Comparison of ENCODE assay signal across 20 cellular contexts in the genomic region with DNA sequence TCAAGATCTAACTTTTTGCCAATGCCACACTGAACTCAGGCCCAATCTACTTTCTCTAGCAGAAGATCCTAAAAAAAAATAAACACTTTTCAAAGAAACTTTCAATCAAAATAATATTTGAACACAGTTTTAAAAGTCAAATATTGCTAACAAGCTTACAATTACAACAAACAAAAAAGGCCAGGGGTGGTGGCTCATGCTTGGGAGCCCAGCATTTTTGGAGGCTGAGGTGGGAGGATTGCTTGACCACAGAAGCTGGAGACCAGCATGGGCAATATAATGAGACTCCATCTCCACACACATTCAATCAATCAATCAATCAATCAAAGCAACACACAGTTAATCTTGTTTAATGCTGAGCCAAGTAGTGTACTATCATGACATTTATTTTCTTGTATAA.
DNase-seq lines count a peak whose midpoint lies in the region; ATAC-seq, FAIRE-seq and TF ChIP-seq lines count a peak whose summit lies in the region.
"Had no signal": no experiment of that assay in that cellular context is flagged by ENCODE, and none has a peak within 500 bp of the region (broad histone marks: within the 10 kb centered on the region; RNA-seq: fewer than 3 reads in every experiment).

No MANE protein-coding gene starts in this region.

- H4K91ac ChIP-seq in H1 (replicated peaks; ENCODE audit: insufficient read length, low read length): no peak overlapping the region

- TF ChIP-seq EP300 in H1 (IDR thresholded peaks at IDR 0.05; ENCODE audit: borderline replicate concordance in 1 of 2, low read depth in 2 of 2, low read length in 2 of 2) (no peak), esophagus muscularis mucosa (IDR thresholded peaks at IDR 0.05) (no peak)

- no peak overlapping the region for H2BK12ac ChIP-seq in H1 (ENCODE audit: low read depth, low read length)

- H3K27ac ChIP-seq in H1 (ENCODE audit: low read depth, low read length): no peak overlapping the region
- H3K27ac ChIP-seq in esophagus muscularis mucosa (replicated peaks in 1 of 4): no peak overlapping the region
- H3K27ac ChIP-seq: 22Rv1; A549; BLaER1 treated with 17β-estradiol and CSF1 and Interleukin-3, amounts not matched to agents 10 nM and 100 nM; C4-2B had no signal

- no peak overlapping the region for H3K4me2 ChIP-seq in H1 (ENCODE audit: insufficient read depth in 1 of 2, low read depth in 2 of 2, low read length in 2 of 2)
- H3K4me2 ChIP-seq: A549; BLaER1 treated with 17β-estradiol and CSF1 and Interleukin-3, amounts not matched to agents 10 nM and 100 nM had no signal

- peak overlapping the region; percentile 51 to 84 (median 64) for H3K27ac Mint-ChIP-seq in nephron
- H3K27ac Mint-ChIP-seq: B cell; CD4-positive, alpha-beta T cell; CD8-positive, alpha-beta T cell had no signal

- H2AK5ac ChIP-seq in H1 (ENCODE audit: low read depth, low read length): no peak overlapping the region

- H3K23me2 ChIP-seq in H1 (ENCODE audit: low read depth, low read length): no peaks in the 10 kb centered on the region

- H3K4me1 Mint-ChIP-seq in nephron: peaks cover 20% of the 10 kb centered on the region
- H3K4me1 Mint-ChIP-seq: B cell had no signal

- FAIRE-seq in H1 (lab: Jason Lieb, UNC): no peak
- FAIRE-seq: A549, D721Med, G401.6, GM12891 had no signal

- H3K4ac ChIP-seq in H1 (replicated peaks; ENCODE audit: insufficient read length, low read depth, low read length): no peak overlapping the region

- no peak for ATAC-seq in HG03439 (IDR thresholded peaks at IDR 0.05; ENCODE audit: unreplicated experiment)
- ATAC-seq: CD8-positive, alpha-beta T cell had no signal

- peaks cover 6% of the 10 kb centered on the region for H3K9me3 Mint-ChIP-seq in nephron
- H3K9me3 Mint-ChIP-seq: CD4-positive, alpha-beta T cell; CD8-positive, alpha-beta T cell had no signal

- intact Hi-C loops in esophagus muscularis mucosa (cut with DNase I): no loop called here

- no peak overlapping the region; the same call in 1 of the 2 replicates for H4K8ac ChIP-seq in H1 (ENCODE audit: extremely low read depth, insufficient read depth, low read length)

- TF ChIP-seq CTCF in H1 (IDR thresholded peaks at IDR 0.05; ENCODE audit: control extremely low read depth in 1 of 3, insufficient read depth in 1 of 3, low read depth in 1 of 3, low read length in 3 of 3) (no peak), esophagus muscularis mucosa (IDR thresholded peaks at IDR 0.05) (no peak), nephron (IDR thresholded peaks at IDR 0.05; ENCODE audit: unreplicated experiment in 3 of 3) (no peak)

- H3K4me3 Mint-ChIP-seq in nephron: no peak overlapping the region
- H3K4me3 Mint-ChIP-seq: B cell; CD4-positive, alpha-beta T cell; CD8-positive, alpha-beta T cell had no signal

- H3K18ac ChIP-seq in H1 (ENCODE audit: extremely low read depth, low read length): no peak overlapping the region

- no peak overlapping the region for H2BK5ac ChIP-seq in H1 (ENCODE audit: low read depth, low read length)

- H3K27me3 ChIP-seq in H1 (replicated peaks in 1 of 4; ENCODE audit: control insufficient read depth in 3 of 4, extremely low read depth in 1 of 4, insufficient read depth in 3 of 4, low read length in 3 of 4): no peaks in the 10 kb centered on the region
- H3K27me3 ChIP-seq in esophagus muscularis mucosa: peaks cover 0 to 10% (median 0%) of the 10 kb centered on the region in 4 donors
- H3K27me3 ChIP-seq: BLaER1 treated with 17β-estradiol and CSF1 and Interleukin-3, amounts not matched to agents 10 nM and 100 nM had no signal

- no peak overlapping the region for H3K56ac ChIP-seq in H1 (replicated peaks; ENCODE audit: insufficient read length, low read depth, low read length)

- H2BK20ac ChIP-seq in H1 (ENCODE audit: low read length): no peak overlapping the region

- H3K4me3 ChIP-seq in H1 (ENCODE audit: extremely low read depth in 1 of 4, insufficient read depth in 2 of 4, low read depth in 3 of 4, low read length in 4 of 4): no peak overlapping the region
- H3K4me3 ChIP-seq in esophagus muscularis mucosa: no peak overlapping the region
- H3K4me3 ChIP-seq: A549; BLaER1 treated with 17β-estradiol and CSF1 and Interleukin-3, amounts not matched to agents 10 nM and 100 nM had no signal

- H4K20me1 ChIP-seq in H1 (replicated peaks in 1 of 2; ENCODE audit: control insufficient read depth in 1 of 2, insufficient read depth in 2 of 2, low read length in 2 of 2): no peaks in the 10 kb centered on the region
- H4K20me1 ChIP-seq: BLaER1 treated with 17β-estradiol and CSF1 and Interleukin-3, amounts not matched to agents 10 nM and 100 nM had no signal

- no peaks in the 10 kb centered on the region; a peak in 1 of 7 replicates for H3K4me1 ChIP-seq in H1 (replicated peaks in 1 of 4; ENCODE audit: control insufficient read depth in 3 of 4, insufficient read depth in 4 of 4, low read length in 3 of 4)
- H3K4me1 ChIP-seq in esophagus muscularis mucosa: no peaks in the 10 kb centered on the region
- H3K4me1 ChIP-seq: A549; BLaER1 treated with 17β-estradiol and CSF1 and Interleukin-3, amounts not matched to agents 10 nM and 100 nM; Caco-2 had no signal

- H3K9me3 ChIP-seq in H1 (ENCODE audit: insufficient read depth in 2 of 2, low read depth in 1 of 2, low read length in 1 of 2) (no peaks in the 10 kb centered on the region; a peak in 1 of 4 replicates), esophagus muscularis mucosa (no peaks in the 10 kb centered on the region)
- H3K9me3 ChIP-seq: A549; BLaER1 treated with 17β-estradiol and CSF1 and Interleukin-3, amounts not matched to agents 10 nM and 100 nM; Caco-2 had no signal

- H3K23ac ChIP-seq in H1 (ENCODE audit: insufficient read length): no peak overlapping the region

- H3K36me3 Mint-ChIP-seq in nephron (ENCODE audit: low read depth): no peaks in the 10 kb centered on the region
- H3K36me3 Mint-ChIP-seq: CD8-positive, alpha-beta T cell had no signal

- H3K14ac ChIP-seq in H1 (ENCODE audit: insufficient read length): no peak overlapping the region

- DNase-seq in H1 (ENCODE audit: low read depth in 1 of 2, low spot score in 2 of 2) (no peak), esophagus muscularis mucosa (ENCODE audit: extremely low spot score) (peak; percentile 53), SIG-M5 (lab: John Stamatoyannopoulos, UW) (no peak)
- DNase-seq: AML-193; Caco-2; Calu3; CD4-positive, alpha-beta T cell; CD8-positive, alpha-beta T cell; DMS79 treated with DMSO at 0.1 percent for 48 hours; GF-D8 had no signal

- no peak overlapping the region for H4K5ac ChIP-seq in H1 (ENCODE audit: insufficient read length, low read depth, low read length)

- no peak overlapping the region for H3K9ac ChIP-seq in H1 (replicated peaks in 1 of 4; ENCODE audit: extremely low read depth in 1 of 4, low read depth in 3 of 4, low read length in 3 of 4)
- H3K9ac ChIP-seq: BLaER1 treated with 17β-estradiol and CSF1 and Interleukin-3, amounts not matched to agents 10 nM and 100 nM had no signal

- TF ChIP-seq POLR2A in H1 (IDR thresholded peaks at IDR 0.05; ENCODE audit: control extremely low read depth in 1 of 2, low read depth in 2 of 2, low read length in 2 of 2): no peak
- no peak for TF ChIP-seq POLR2A in esophagus muscularis mucosa (IDR thresholded peaks at IDR 0.05; ENCODE audit: low read depth)

- H3K27me3 Mint-ChIP-seq in nephron (ENCODE audit: low read depth): no peaks in the 10 kb centered on the region
- H3K27me3 Mint-ChIP-seq: CD4-positive, alpha-beta T cell had no signal

- no peak overlapping the region for H2BK120ac ChIP-seq in H1 (replicated peaks; ENCODE audit: low read depth, low read length)

- CTCF ChIA-PET in H1 (lab: Charles Lee; ENCODE audit: partially characterized antibody): interaction anchor here (0.7 to 4.8 kb wide), 18 partner anchors 10 to 158 kb away, joined by 3 to 31 read pairs (median 4); no protein-coding TSS in a partner anchor

- H3K36me3 ChIP-seq in H1 (ENCODE audit: control insufficient read depth in 2 of 4, insufficient read depth in 4 of 4, low read length in 3 of 4) (no peaks in the 10 kb centered on the region), esophagus muscularis mucosa (no peaks in the 10 kb centered on the region)
- H3K36me3 ChIP-seq: BLaER1 treated with 17β-estradiol and CSF1 and Interleukin-3, amounts not matched to agents 10 nM and 100 nM had no signal

- no peak for TF ChIP-seq RAD21 in H1 (IDR thresholded peaks at IDR 0.05 in 1 of 2, conservative IDR thresholded peaks at IDR 0.05 in 1 of 2; ENCODE audit: low read depth in 2 of 2, low read length in 2 of 2)

- no peaks in the 10 kb centered on the region for H3K79me1 ChIP-seq in H1 (ENCODE audit: low read depth, low read length)

- no peaks in the 10 kb centered on the region for H3K79me2 ChIP-seq in H1 (ENCODE audit: control insufficient read depth in 1 of 2, insufficient read depth in 2 of 2, low read length in 2 of 2)

- no peak overlapping the region for H2AFZ ChIP-seq in H1 (ENCODE audit: low read length)

- POLR2A ChIA-PET in H1 (lab: Charles Lee; ENCODE audit: partially characterized antibody): interaction anchor here (0.7 to 3.0 kb wide), 3 partner anchors 8 to 100 kb away, joined by 3 to 8 read pairs (median 3); no protein-coding TSS in a partner anchor

- H2BK15ac ChIP-seq in H1 (ENCODE audit: low read length): peak overlapping the region; percentile 20; the same call in 1 of the 2 replicates

TF ChIP-seq in H1, 55 proteins besides CTCF, POLR2A, EP300 and RAD21 (continues in another document):
- TF ChIP-seq KDM4A (IDR thresholded peaks at IDR 0.05; ENCODE audit: low read depth, low read length, severe bottlenecking) (no peak), HDAC6 (IDR thresholded peaks at IDR 0.05; ENCODE audit: low read depth, low read length) (no peak), BCL11A (IDR thresholded peaks at IDR 0.05; ENCODE audit: low read depth in 2 of 2, low read length in 2 of 2) (no peak), CHD1 (IDR thresholded peaks at IDR 0.05; ENCODE audit: low read depth, low read length) (no peak), EZH2 (IDR thresholded peaks at IDR 0.05; ENCODE audit: low read depth, low read length, severe bottlenecking) (no peak), CEBPB (IDR thresholded peaks at IDR 0.05; ENCODE audit: low read depth, low read length) (no peak), TEAD4 (IDR thresholded peaks at IDR 0.05; ENCODE audit: low read depth, low read length) (no peak), RBBP5 (IDR thresholded peaks at IDR 0.05; ENCODE audit: borderline replicate concordance, low read depth, low read length) (no peak), POLR2AphosphoS5 (IDR thresholded peaks at IDR 0.05; ENCODE audit: low read depth, low read length) (no peak)
- TF ChIP-seq, protein P1, sequence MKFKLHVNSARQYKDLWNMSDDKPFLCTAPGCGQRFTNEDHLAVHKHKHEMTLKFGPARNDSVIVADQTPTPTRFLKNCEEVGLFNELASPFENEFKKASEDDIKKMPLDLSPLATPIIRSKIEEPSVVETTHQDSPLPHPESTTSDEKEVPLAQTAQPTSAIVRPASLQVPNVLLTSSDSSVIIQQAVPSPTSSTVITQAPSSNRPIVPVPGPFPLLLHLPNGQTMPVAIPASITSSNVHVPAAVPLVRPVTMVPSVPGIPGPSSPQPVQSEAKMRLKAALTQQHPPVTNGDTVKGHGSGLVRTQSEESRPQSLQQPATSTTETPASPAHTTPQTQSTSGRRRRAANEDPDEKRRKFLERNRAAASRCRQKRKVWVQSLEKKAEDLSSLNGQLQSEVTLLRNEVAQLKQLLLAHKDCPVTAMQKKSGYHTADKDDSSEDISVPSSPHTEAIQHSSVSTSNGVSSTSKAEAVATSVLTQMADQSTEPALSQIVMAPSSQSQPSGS (IDR thresholded peaks at IDR 0.05; ENCODE audit: low read length): no peak
